ENCODE assay signal across 7 cellular contexts in the genomic region with DNA sequence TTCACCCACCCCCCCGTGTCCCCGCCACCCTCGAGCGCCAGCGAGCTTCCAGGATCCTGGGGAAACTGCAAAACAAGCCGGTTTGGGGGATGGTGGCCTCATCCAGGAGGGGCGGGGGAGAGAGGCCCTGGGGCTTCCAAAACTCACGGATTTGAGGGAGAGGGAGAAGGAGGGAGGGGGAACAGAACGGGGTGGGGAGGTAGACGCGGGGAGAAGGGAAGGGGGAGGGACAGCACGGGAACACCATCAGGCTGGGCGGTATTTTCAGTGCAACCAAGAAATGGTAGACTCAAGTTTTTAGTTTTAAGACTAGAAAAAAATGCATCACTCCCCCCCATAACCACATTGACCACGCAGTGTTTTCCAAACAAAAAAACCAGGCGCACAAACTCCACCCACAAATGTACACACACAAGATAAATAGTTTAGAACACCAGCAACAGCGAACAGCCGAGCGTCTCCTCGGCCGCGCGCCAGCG. TPM values are rescaled to one million over a fixed set of nuclear protein-coding genes. Genes with fewer than 3 reads are reported as not detected.
DNase-seq lines count a peak whose midpoint lies in the region; ATAC-seq and TF ChIP-seq lines count a peak whose summit lies in the region.
"Had no signal": no experiment of that assay in that cellular context is flagged by ENCODE, and none has a peak within 500 bp of the region (broad histone marks: within the 10 kb centered on the region; RNA-seq: fewer than 3 reads in every experiment).

No MANE protein-coding gene starts in this region.

- ATAC-seq in heart left ventricle (no peak), HG03135 (IDR thresholded peaks at IDR 0.05; ENCODE audit: unreplicated experiment) (no peak), HG02870 (IDR thresholded peaks at IDR 0.05; ENCODE audit: unreplicated experiment) (no peak)

- intact Hi-C loops in heart left ventricle (cut with DNase I) = loop anchor here in 1 of 10 donors (5.0 kb wide), 1 partner anchor 122 kb away; the partner anchor contains the start of genes EXD3 and NOXA1

- H3K36me3 ChIP-seq in heart left ventricle = peaks cover 0 to 8% (median 0%) of the 10 kb centered on the region in 9 donors
- no peaks in the 10 kb centered on the region for H3K36me3 ChIP-seq in tibial nerve

- no peak for TF ChIP-seq POLR2A in heart left ventricle (IDR thresholded peaks at IDR 0.05)
- no peak for TF ChIP-seq POLR2A in tibial nerve (IDR thresholded peaks at IDR 0.05)

- H3K4me3 ChIP-seq in heart left ventricle (peak overlapping the region; percentile 42 to 94 (median 68)), tibial nerve (peak overlapping the region in 3 of 4 donors; percentile 34 to 54 (median 47))

- no peak for TF ChIP-seq EP300 in tibial nerve (IDR thresholded peaks at IDR 0.05)

- TF ChIP-seq CTCF in heart left ventricle (IDR thresholded peaks at IDR 0.05) (no peak), tibial nerve (IDR thresholded peaks at IDR 0.05) (no peak)

- DNase-seq in stimulated activated CD4-positive, alpha-beta T cell treated with anti-CD3 and anti-CD28 coated beads, Interleukin-15, amount 100 ng/mL, for 24 hours = peak; percentile 8
- DNase-seq in stimulated activated CD4-positive, alpha-beta T cell treated with anti-CD3 and anti-CD28 coated beads, Interleukin-4, amount 100 ng/mL, for 4 hours = no peak
- DNase-seq in heart left ventricle (peak in 3 of 5 donors; percentile 16 to 25 (median 24)), tibial nerve (ENCODE audit: low spot score in 2 of 2) (no peak)

- H3K27ac ChIP-seq in heart left ventricle (peak overlapping the region; percentile 31 to 98 (median 86)), tibial nerve (peak overlapping the region in 2 of 4 donors; percentile 36 to 72)

- H3K4me1 ChIP-seq in heart left ventricle (peaks cover 0 to 91% (median 48%) of the 10 kb centered on the region in 12 donors), tibial nerve (peaks cover 0 to 87% (median 30%) of the 10 kb centered on the region in 4 donors)

- H3K27me3 ChIP-seq in heart left ventricle (peaks cover 0 to 62% (median 15%) of the 10 kb centered on the region in 9 donors), tibial nerve (peaks cover 3 to 88% of the 10 kb centered on the region in 2 donors)

- H3K9me3 ChIP-seq in heart left ventricle (no peaks in the 10 kb centered on the region), tibial nerve (no peaks in the 10 kb centered on the region)

- WGBS in heart left ventricle, 4 donors = 2 to 7% (median 3%) methylated on average over 23 of the region's 23 CpGs
- WGBS in tibial nerve, 2 donors = 5% methylated on average over 23 of the region's 23 CpGs

RNA-seq across cellular contexts. Expression of gene NRARP, which starts 1.4 kb away (rescaled TPM):
- total RNA-seq in heart left ventricle (10 to 100 TPM in 5 of 9 donors, 1 to 10 TPM in 4; 6.4 to 15.8 (median 10.3) TPM), tibial nerve (10 to 100 TPM in 1 of 4 donors, 1 to 10 TPM in 3; 3.1 to 13.5 (median 3.9) TPM)
- polyA plus RNA-seq in heart left ventricle = 1 to 10 TPM; 1.6 to 4.2 TPM

RNA-seq across cellular contexts. Expression of gene TOR4A, which starts 23.1 kb away (rescaled TPM):
- total RNA-seq in heart left ventricle (10 to 100 TPM; 14.0 to 46.4 (median 18.5) TPM), tibial nerve (10 to 100 TPM in 1 of 4 donors, 1 to 10 TPM in 3; 3.3 to 11.4 (median 4.3) TPM)
- polyA plus RNA-seq in heart left ventricle = 10 to 100 TPM in 1 of 2 donors, 1 to 10 TPM in 1; 6.6 to 16.3 TPM

RNA-seq across cellular contexts. Expression of gene NELFB, which starts 45.5 kb away (rescaled TPM):
- total RNA-seq in heart left ventricle (10 to 100 TPM; 32.5 to 55.5 (median 38.1) TPM), tibial nerve (10 to 100 TPM; 29.7 to 52.0 (median 38.7) TPM)
- 10 to 100 TPM; 31.4 to 77.8 TPM for polyA plus RNA-seq in heart left ventricle

RNA-seq across cellular contexts. Expression of gene STPG3, which starts 49.6 kb away (rescaled TPM):
- total RNA-seq in heart left ventricle (under 1 TPM in 2 of 9 donors, not detected in 7; 0.23 to 0.31 TPM), tibial nerve (not detected)
- polyA plus RNA-seq in heart left ventricle = under 1 TPM in 1 of 2 donors, not detected in 1; 0.61 TPM
- total RNA-seq: pulmonary artery endothelial cell had no signal

RNA-seq across cellular contexts. Expression of gene TUBB4B, which starts 59.6 kb away (rescaled TPM):
- total RNA-seq in heart left ventricle (100 to 1,000 TPM; 244 to 769 (median 456) TPM), tibial nerve (100 to 1,000 TPM; 102 to 190 (median 161) TPM)
- polyA plus RNA-seq in heart left ventricle = 100 to 1,000 TPM; 705 to 900 TPM

Comparison
In these comparisons a context has a peak if more than half of its experiments do, and no peak if none do; other contexts are left out.
1. DNase-seq: peak in stimulated activated CD4-positive, alpha-beta T cell treated with anti-CD3 and anti-CD28 coated beads, Interleukin-15, amount 100 ng/mL, for 24 hours (single experiment) and heart left ventricle (3 of 5); none in stimulated activated CD4-positive, alpha-beta T cell treated with anti-CD3 and anti-CD28 coated beads, Interleukin-4, amount 100 ng/mL, for 4 hours (0 of 2) and tibial nerve (0 of 2).